Comparison of ENCODE assay signal across 10 cellular contexts in the genomic region with DNA sequence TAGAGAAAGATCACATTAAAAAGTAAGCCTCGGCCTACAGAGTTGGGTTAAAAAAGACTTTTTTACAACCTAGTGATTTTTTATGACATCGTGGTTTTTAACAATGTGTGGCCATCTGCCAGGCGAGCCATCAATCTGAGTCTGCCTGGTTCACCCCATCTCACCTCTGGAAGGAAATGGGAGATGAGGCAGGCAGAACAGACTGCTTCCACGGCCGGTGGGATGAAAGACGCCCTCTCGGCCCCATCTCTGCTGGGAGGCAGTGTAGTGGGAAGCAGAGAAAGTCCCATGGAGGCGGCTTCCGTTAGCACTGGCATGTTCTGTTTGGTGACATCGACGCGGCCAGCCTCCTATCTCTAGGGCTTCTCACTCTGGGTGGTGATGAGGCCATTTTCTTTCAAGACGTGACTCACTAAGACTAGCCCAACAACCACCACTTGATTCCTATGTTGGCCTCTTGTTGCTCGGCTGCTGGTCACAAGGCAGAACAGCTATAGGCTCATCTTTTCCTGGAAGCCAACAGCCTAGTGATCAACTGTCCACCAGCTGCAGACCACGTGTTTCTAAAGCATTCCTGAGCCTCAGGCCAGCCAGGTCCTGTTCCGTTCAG.
DNase-seq lines count a peak whose midpoint lies in the region; ATAC-seq and TF ChIP-seq lines count a peak whose summit lies in the region.
"Had no signal": no experiment of that assay in that cellular context is flagged by ENCODE, and none has a peak within 500 bp of the region (broad histone marks: within the 10 kb centered on the region; RNA-seq: fewer than 3 reads in every experiment).

No MANE protein-coding gene starts in this region.

- no peaks in the 10 kb centered on the region for H3K9me3 Mint-ChIP-seq in activated CD8-positive, alpha-beta T cell treated with anti-CD3 and anti-CD28 coated beads for 36 hours
- H3K9me3 Mint-ChIP-seq in activated CD8-positive, alpha-beta T cell treated with anti-CD3 and anti-CD28 coated beads, Interleukin-2, amount 10 ng/mL, durations not matched to agents 7 days and 5 days (ENCODE audit: insufficient read depth) = no peaks in the 10 kb centered on the region
- H3K9me3 Mint-ChIP-seq in mesothelial cell of epicardium = no peaks in the 10 kb centered on the region

- ATAC-seq in activated CD8-positive, alpha-beta T cell treated with anti-CD3 and anti-CD28 coated beads for 36 hours = peak; percentile 37
- ATAC-seq in activated CD8-positive, alpha-beta T cell treated with anti-CD3 and anti-CD28 coated beads, Interleukin-2, amount 10 ng/mL, durations not matched to agents 7 days and 5 days = no peak
- ATAC-seq in aorta (ENCODE audit: low FRiP score) (peak; percentile 49), HG03469 (IDR thresholded peaks at IDR 0.05; ENCODE audit: unreplicated experiment) (no peak)

- peaks cover 0 to 2% of the 10 kb centered on the region in 2 donors for H3K4me1 ChIP-seq in aorta (ENCODE audit: control insufficient read depth in 1 of 2, insufficient read depth in 2 of 2, low read length in 2 of 2)

- H3K27ac Mint-ChIP-seq in activated CD8-positive, alpha-beta T cell treated with anti-CD3 and anti-CD28 coated beads for 36 hours = no peak overlapping the region
- H3K27ac Mint-ChIP-seq in activated CD8-positive, alpha-beta T cell treated with anti-CD3 and anti-CD28 coated beads, Interleukin-2, amount 10 ng/mL, durations not matched to agents 7 days and 5 days = no peak overlapping the region
- peak overlapping the region; percentile 96 for H3K27ac Mint-ChIP-seq in mesothelial cell of epicardium

- no peaks in the 10 kb centered on the region for H3K36me3 Mint-ChIP-seq in activated CD8-positive, alpha-beta T cell treated with anti-CD3 and anti-CD28 coated beads for 36 hours (ENCODE audit: low read depth)
- no peaks in the 10 kb centered on the region for H3K36me3 Mint-ChIP-seq in activated CD8-positive, alpha-beta T cell treated with anti-CD3 and anti-CD28 coated beads, Interleukin-2, amount 10 ng/mL, durations not matched to agents 7 days and 5 days (ENCODE audit: low read depth)
- H3K36me3 Mint-ChIP-seq in mesothelial cell of epicardium = peaks cover 8% of the 10 kb centered on the region

- CTCF ChIA-PET in activated CD8-positive, alpha-beta T cell treated with anti-CD3 and anti-CD28 coated beads for 36 hours (lab: Charles Lee) = interaction anchor here (1.0 kb wide), 1 partner anchor 56 kb away, joined by 3 read pairs; no protein-coding TSS in a partner anchor
- CTCF ChIA-PET in activated CD8-positive, alpha-beta T cell treated with anti-CD3 and anti-CD28 coated beads, Interleukin-2, amount 10 ng/mL, durations not matched to agents 7 days and 5 days (lab: Charles Lee) = no interaction called here

- 74 to 75% methylated on average over 16 of the region's 16 CpGs for WGBS in aorta, 2 donors

- intact Hi-C loops in activated CD8-positive, alpha-beta T cell treated with anti-CD3 and anti-CD28 coated beads for 36 hours (cut with micrococcal nuclease) = no loop called here
- intact Hi-C loops in aorta (cut with DNase I) = no loop called here

- no peak overlapping the region for H3K4me3 Mint-ChIP-seq in activated CD8-positive, alpha-beta T cell treated with anti-CD3 and anti-CD28 coated beads for 36 hours
- no peak overlapping the region for H3K4me3 Mint-ChIP-seq in activated CD8-positive, alpha-beta T cell treated with anti-CD3 and anti-CD28 coated beads, Interleukin-2, amount 10 ng/mL, durations not matched to agents 7 days and 5 days
- no peak overlapping the region for H3K4me3 Mint-ChIP-seq in mesothelial cell of epicardium

- H3K4me3 ChIP-seq in aorta (ENCODE audit: low read length in 2 of 2) = no peak overlapping the region

- no peaks in the 10 kb centered on the region for H3K9me3 ChIP-seq in aorta (ENCODE audit: control insufficient read depth, low read length)

- DNase-seq in activated CD8-positive, alpha-beta T cell treated with anti-CD3 and anti-CD28 coated beads for 36 hours = no peak
- no peak for DNase-seq in activated CD8-positive, alpha-beta T cell treated with anti-CD3 and anti-CD28 coated beads, Interleukin-2, amount 10 ng/mL, durations not matched to agents 7 days and 5 days
- DNase-seq in dedifferentiated amniotic fluid mesenchymal stem cell (ENCODE audit: extremely low spot score) (peak; percentile 41), mesothelial cell of epicardium (ENCODE audit: low spot score in 2 of 2, unreplicated experiment in 2 of 2) (no peak), aorta (no peak), germinal center (ENCODE audit: low spot score) (no peak)
- DNase-seq in stimulated activated CD4-positive, alpha-beta T cell treated with anti-CD3 and anti-CD28 coated beads, Interleukin-1b, Interleukin-23, amount 100 ng/mL, for 48 hours = no peak
- DNase-seq: NCI-H1417 had no signal

- POLR2A ChIA-PET in activated CD8-positive, alpha-beta T cell treated with anti-CD3 and anti-CD28 coated beads for 36 hours (lab: Charles Lee) = no interaction called here
- POLR2A ChIA-PET in activated CD8-positive, alpha-beta T cell treated with anti-CD3 and anti-CD28 coated beads, Interleukin-2, amount 10 ng/mL, durations not matched to agents 7 days and 5 days (lab: Charles Lee) = no interaction called here

- H3K36me3 ChIP-seq in aorta (ENCODE audit: control insufficient read depth in 1 of 2, insufficient read depth in 2 of 2, low read length in 1 of 2) = no peaks in the 10 kb centered on the region

- H3K27ac ChIP-seq in aorta (ENCODE audit: low read depth in 1 of 2, low read length in 2 of 2) = no peak overlapping the region
- H3K27ac ChIP-seq: C4-2B had no signal

- H3K4me1 Mint-ChIP-seq in activated CD8-positive, alpha-beta T cell treated with anti-CD3 and anti-CD28 coated beads for 36 hours (ENCODE audit: low read depth) = peaks cover 13% of the 10 kb centered on the region
- H3K4me1 Mint-ChIP-seq in activated CD8-positive, alpha-beta T cell treated with anti-CD3 and anti-CD28 coated beads, Interleukin-2, amount 10 ng/mL, durations not matched to agents 7 days and 5 days (ENCODE audit: low read depth) = no peaks in the 10 kb centered on the region
- H3K4me1 Mint-ChIP-seq in mesothelial cell of epicardium = peaks cover 83% of the 10 kb centered on the region

- H3K27me3 ChIP-seq in aorta (ENCODE audit: control insufficient read depth in 1 of 2, insufficient read depth in 2 of 2, low read length in 1 of 2) = no peaks in the 10 kb centered on the region

- H3K27me3 Mint-ChIP-seq in activated CD8-positive, alpha-beta T cell treated with anti-CD3 and anti-CD28 coated beads for 36 hours = peaks cover 4% of the 10 kb centered on the region
- peaks cover 1% of the 10 kb centered on the region for H3K27me3 Mint-ChIP-seq in activated CD8-positive, alpha-beta T cell treated with anti-CD3 and anti-CD28 coated beads, Interleukin-2, amount 10 ng/mL, durations not matched to agents 7 days and 5 days (ENCODE audit: low read depth)
- no peaks in the 10 kb centered on the region for H3K27me3 Mint-ChIP-seq in mesothelial cell of epicardium (ENCODE audit: low read depth)

- TF ChIP-seq CTCF in activated CD8-positive, alpha-beta T cell treated with anti-CD3 and anti-CD28 coated beads for 36 hours (IDR thresholded peaks at IDR 0.05) = no peak
- TF ChIP-seq CTCF in mesothelial cell of epicardium (IDR thresholded peaks at IDR 0.05; ENCODE audit: unreplicated experiment) = no peak

Comparison
In these comparisons a context has a peak if more than half of its experiments do, and no peak if none do; other contexts are left out.
1. ATAC-seq: peak in activated CD8-positive, alpha-beta T cell treated with anti-CD3 and anti-CD28 coated beads for 36 hours (single experiment) and aorta (single experiment); none in activated CD8-positive, alpha-beta T cell treated with anti-CD3 and anti-CD28 coated beads, Interleukin-2, amount 10 ng/mL, durations not matched to agents 7 days and 5 days (single experiment) and HG03469 (single experiment).